ENCODE assay signal across 1 cellular context in genomic region chr1:21586222-21586621, GRCh38.
TF ChIP-seq lines count a peak whose summit lies in the region.

No MANE protein-coding gene starts in this region.

TF ChIP-seq in K562, 482 proteins besides CTCF, POLR2A, EP300 and RAD21 (continued from another document):
- TF ChIP-seq RERE (CRISPR knock-in tag; IDR thresholded peaks at IDR 0.05; ENCODE audit: borderline replicate concordance) (no peak), DEAF1 (CRISPR knock-in tag; IDR thresholded peaks at IDR 0.05) (no peak), JUN (IDR thresholded peaks at IDR 0.05; ENCODE audit: borderline replicate concordance, low read depth, low read length) (no peak), JUN (CRISPR knock-in tag; IDR thresholded peaks at IDR 0.05; ENCODE audit: borderline replicate concordance) (no peak), LARP7 (IDR thresholded peaks at IDR 0.05) (no peak), FOXK2 (conservative IDR thresholded peaks at IDR 0.05 in 1 of 2, IDR thresholded peaks at IDR 0.05 in 1 of 2; ENCODE audit: low read depth in 2 of 2) (no peak), CHD2 (IDR thresholded peaks at IDR 0.05; ENCODE audit: low read depth, low read length) (no peak), HDAC3 (IDR thresholded peaks at IDR 0.05; ENCODE audit: borderline replicate concordance, partially characterized antibody) (no peak), XRCC5 (IDR thresholded peaks at IDR 0.05; ENCODE audit: low read depth, low read length) (no peak)
